ENCODE assay signal across 8 cellular contexts in genomic region chr4:105236202-105236916, GRCh38.
DNase-seq lines count a peak whose midpoint lies in the region; ATAC-seq, FAIRE-seq and TF ChIP-seq lines count a peak whose summit lies in the region.

No MANE protein-coding gene starts in this region.

- TF ChIP-seq POLR2A in HepG2 (IDR thresholded peaks at IDR 0.05; ENCODE audit: insufficient read depth in 1 of 2, low read depth in 2 of 2, low read length in 2 of 2), result no peak

- in situ Hi-C loops in HepG2 (cut with HindIII; ENCODE audit: extremely low pct_ligation_motif_present, low pct_unique_long_range_greater_than_20kb), result no loop called here

- TF ChIP-seq RAD21 in HepG2 (CRISPR knock-in tag; IDR thresholded peaks at IDR 0.05), result no peak

- H3K27ac ChIP-seq in HepG2 (ENCODE audit: extremely low read length, insufficient read depth, low read length) (no peak overlapping the region), OCI-LY7 (ENCODE audit: low read depth, low read length, poor library complexity, severe bottlenecking) (no peak overlapping the region)

- DNase-seq in HepG2 (ENCODE audit: low spot score), result no peak
- no peak for DNase-seq in cardiac septum (ENCODE audit: low spot score)
- DNase-seq in DMS53 (lab: John Stamatoyannopoulos, UW), result no peak
- DNase-seq in OCI-LY7 (ENCODE audit: low spot score), result no peak
- no peak for DNase-seq in urothelium cell line (ENCODE audit: low spot score)

- TF ChIP-seq EP300 in HepG2 (IDR thresholded peaks at IDR 0.05; ENCODE audit: low read depth in 2 of 2, low read length in 2 of 2), result no peak
- TF ChIP-seq EP300 in HepG2 (CRISPR knock-in tag; IDR thresholded peaks at IDR 0.05; ENCODE audit: borderline replicate concordance), result no peak

- ATAC-seq in GM18907 (IDR thresholded peaks at IDR 0.05; ENCODE audit: unreplicated experiment), result peak; percentile 93
- ATAC-seq in GM21526 (IDR thresholded peaks at IDR 0.05; ENCODE audit: low FRiP score, unreplicated experiment), result peak; percentile 80
- ATAC-seq in HG03159 (IDR thresholded peaks at IDR 0.05; ENCODE audit: unreplicated experiment), result peak; percentile 85
- no peak for ATAC-seq in HepG2

- H3K27me3 ChIP-seq in HepG2 (ENCODE audit: control insufficient read depth in 1 of 2, insufficient read depth in 2 of 2, low read length in 2 of 2), result no peaks in the 10 kb centered on the region

- H2AFZ ChIP-seq in HepG2 (ENCODE audit: low read length) (no peak overlapping the region), OCI-LY7 (ENCODE audit: low read length) (no peak overlapping the region)

- POLR2A ChIA-PET in HepG2 (lab: Yijun Ruan, JAX) (no interaction called here), OCI-LY7 (lab: Charles Lee) (interaction anchor here (0.9 kb wide), 1 partner anchor 14 kb away, joined by 3 read pairs; no protein-coding TSS in a partner anchor)

- no peak for TF ChIP-seq CTCF in HepG2 (CRISPR knock-in tag; IDR thresholded peaks at IDR 0.05)
- no peak for TF ChIP-seq CTCF in OCI-LY7 (conservative IDR thresholded peaks at IDR 0.05; ENCODE audit: low read length)

- BruUV-seq in HepG2 (replicated peaks; lab: Mats Ljungman, UMichigan) (TSS peak; percentile 27), OCI-LY7 (replicated peaks; lab: Mats Ljungman, UMichigan) (no TSS peak)

- CTCF ChIA-PET in HepG2 (lab: Yijun Ruan, JAX; ENCODE audit: low intra/inter-chr PET ratio, low total read pairs), result no interaction called here
- CTCF ChIA-PET in OCI-LY7 (lab: Charles Lee; ENCODE audit: unreplicated experiment), result no interaction called here

- H3K79me2 ChIP-seq in HepG2 (ENCODE audit: insufficient read depth, low read length), result no peaks in the 10 kb centered on the region
- no peaks in the 10 kb centered on the region for H3K79me2 ChIP-seq in OCI-LY7 (ENCODE audit: insufficient read depth, low read depth, low read length)

- H4K20me1 ChIP-seq in HepG2 (ENCODE audit: insufficient read depth, low read length) (no peaks in the 10 kb centered on the region), OCI-LY7 (ENCODE audit: insufficient read depth, low read length) (no peaks in the 10 kb centered on the region)

- FAIRE-seq in HepG2 (lab: Jason Lieb, UNC) (no peak), urothelium cell line (lab: Jason Lieb, UNC) (no peak)

- no peaks in the 10 kb centered on the region for H3K9me3 ChIP-seq in HepG2 (ENCODE audit: low read length)
- no peaks in the 10 kb centered on the region for H3K9me3 ChIP-seq in OCI-LY7 (ENCODE audit: low read length)

- intact Hi-C loops in HepG2 (cut with micrococcal nuclease; ENCODE audit: unreplicated experiment), result no loop called here
- intact Hi-C loops in cardiac septum (cut with DNase I), result loop anchor here (5.0 kb wide), 1 partner anchor 49 kb away; no protein-coding TSS in a partner anchor
- intact Hi-C loops in OCI-LY7 (cut with micrococcal nuclease; ENCODE audit: unreplicated experiment), result no loop called here

- H3K4me2 ChIP-seq in HepG2 (ENCODE audit: low read depth, low read length) (no peak overlapping the region), OCI-LY7 (ENCODE audit: low read length) (no peak overlapping the region)

- H3K4me1 ChIP-seq in HepG2 (ENCODE audit: insufficient read depth, low read length), result no peaks in the 10 kb centered on the region
- H3K4me1 ChIP-seq in OCI-LY7 (ENCODE audit: insufficient read depth, low read length, poor library complexity, severe bottlenecking), result no peaks in the 10 kb centered on the region

- H3K9ac ChIP-seq in HepG2 (ENCODE audit: insufficient read depth, low read depth, low read length), result no peak overlapping the region

- H3K4me3 ChIP-seq in HepG2 (replicated peaks in 1 of 3; ENCODE audit: insufficient read depth in 1 of 3, low read depth in 2 of 3, low read length in 3 of 3) (no peak overlapping the region), OCI-LY7 (ENCODE audit: low read depth, low read length, poor library complexity, severe bottlenecking) (no peak overlapping the region)

- H3K9me2 ChIP-seq in OCI-LY7 (ENCODE audit: insufficient read depth, low read length), result no peaks in the 10 kb centered on the region

- 96% methylated on average over 4 of the region's 4 CpGs for WGBS in HepG2 (ENCODE audit: low lambda C conversion rate)

- H3K36me3 ChIP-seq in HepG2 (replicated peaks in 1 of 2; ENCODE audit: control insufficient read depth in 1 of 2, insufficient read depth in 2 of 2, low read length in 2 of 2), result peaks cover 13 to 23% of the 10 kb centered on the region in 2 experiments; a peak in 4 of 5 replicates
- H3K36me3 ChIP-seq in OCI-LY7 (ENCODE audit: insufficient read depth, low read length), result no peaks in the 10 kb centered on the region

TF ChIP-seq in HepG2, 621 proteins besides CTCF, POLR2A, EP300 and RAD21 (continues in another document):
- no peak for TF ChIP-seq ONECUT2 (CRISPR knock-in tag; IDR thresholded peaks at IDR 0.05)
- TF ChIP-seq ZNF234 (CRISPR knock-in tag; conservative IDR thresholded peaks at IDR 0.05), result no peak
- TF ChIP-seq AHDC1 (CRISPR knock-in tag; IDR thresholded peaks at IDR 0.05; ENCODE audit: borderline replicate concordance), result no peak
- no peak for TF ChIP-seq HDAC1 (CRISPR knock-in tag; IDR thresholded peaks at IDR 0.05)
- TF ChIP-seq ZFP90 (CRISPR knock-in tag; IDR thresholded peaks at IDR 0.05; ENCODE audit: borderline replicate concordance), result no peak
- TF ChIP-seq ZNF879 (CRISPR knock-in tag; IDR thresholded peaks at IDR 0.05), result no peak
- TF ChIP-seq ZNF800 (CRISPR knock-in tag; IDR thresholded peaks at IDR 0.05), result no peak
- no peak for TF ChIP-seq ZNF547 (CRISPR knock-in tag; IDR thresholded peaks at IDR 0.05)
- TF ChIP-seq HOXA7 (CRISPR knock-in tag; IDR thresholded peaks at IDR 0.05), result no peak
- TF ChIP-seq ATF3 (CRISPR knock-in tag; IDR thresholded peaks at IDR 0.05), result no peak
- TF ChIP-seq ZNF749 (CRISPR knock-in tag; IDR thresholded peaks at IDR 0.05; ENCODE audit: borderline replicate concordance), result no peak
- TF ChIP-seq RXRB (CRISPR knock-in tag; IDR thresholded peaks at IDR 0.05; ENCODE audit: borderline replicate concordance), result no peak
- no peak for TF ChIP-seq MAFG (CRISPR knock-in tag; IDR thresholded peaks at IDR 0.05)
- no peak for TF ChIP-seq HNRNPK (IDR thresholded peaks at IDR 0.05; ENCODE audit: low read depth, low read length, poor library complexity, severe bottlenecking)
- no peak for TF ChIP-seq ZNF530 (CRISPR knock-in tag; IDR thresholded peaks at IDR 0.05; ENCODE audit: low read depth)
